1 cellular context compared by ENCODE assay signal in genomic region chr6:21592953-21593352, GRCh38.
TF ChIP-seq lines count a peak whose summit lies in the region.

No MANE protein-coding gene starts in this region.

TF ChIP-seq in HepG2, 621 proteins besides CTCF, POLR2A, EP300 and RAD21:
- 0 out of 4 replicates have a peak, but pooled peaks of 1 of the 2 experiments have one; percentile 5 for TF ChIP-seq HMGXB4 (CRISPR knock-in tag; IDR thresholded peaks at IDR 0.05; ENCODE audit: borderline replicate concordance in 1 of 2, low read depth in 1 of 2)
- TF ChIP-seq ZNF629 (CRISPR knock-in tag; conservative IDR thresholded peaks at IDR 0.05), result no peak
